8 cellular contexts compared by ENCODE assay signal in the genomic region with DNA sequence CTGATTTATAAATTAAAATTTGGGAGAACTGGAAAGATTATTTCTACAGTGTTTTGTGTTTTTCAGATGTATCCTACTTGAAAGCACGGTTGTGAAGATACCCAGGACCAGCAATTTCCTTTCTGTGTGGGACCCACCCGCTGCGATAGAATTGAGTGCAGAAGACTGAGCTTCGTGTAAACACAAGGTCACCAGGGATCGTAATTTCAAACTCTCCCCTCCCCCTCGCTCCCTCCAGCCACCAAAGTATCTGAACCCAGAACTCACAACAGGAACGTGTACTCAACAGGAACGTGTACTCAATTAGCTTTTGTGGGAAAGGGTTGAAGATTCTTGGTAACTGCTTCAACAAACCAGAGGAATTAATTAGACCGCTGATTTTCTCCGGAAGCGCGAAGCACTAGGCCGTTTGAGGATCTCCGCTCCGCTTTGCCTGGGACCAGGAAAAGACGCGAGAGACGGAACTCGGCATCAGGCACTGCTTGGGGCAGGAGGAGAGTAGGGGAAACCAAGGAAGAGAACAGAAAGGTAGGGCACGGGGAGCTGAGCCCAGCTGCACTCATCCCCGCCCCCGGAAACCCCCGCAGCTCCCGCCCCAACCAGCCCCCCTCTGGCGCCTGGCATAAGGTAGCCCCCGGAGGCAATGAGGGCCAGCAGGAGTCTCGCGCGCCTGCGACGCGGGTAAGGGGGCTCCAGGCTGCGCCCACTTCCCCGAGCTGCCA. TPM values are rescaled to one million over a fixed set of nuclear protein-coding genes. Genes with fewer than 3 reads are reported as not detected.
DNase-seq lines count a peak whose midpoint lies in the region; ATAC-seq and TF ChIP-seq lines count a peak whose summit lies in the region.

No MANE protein-coding gene starts in this region.

- ATAC-seq in GM18517 (IDR thresholded peaks at IDR 0.05; ENCODE audit: unreplicated experiment) (peak; percentile 42), HG03095 (IDR thresholded peaks at IDR 0.05; ENCODE audit: unreplicated experiment) (peak; percentile 25)

- DNase-seq in AG04449 (ENCODE audit: low read depth, low spot score): no peak
- peak; percentile 41 for DNase-seq in NCI-H2196 (lab: John Stamatoyannopoulos, UW; ENCODE audit: unreplicated experiment)
- DNase-seq in activated CD4-positive, alpha-beta T cell treated with anti-CD3 and anti-CD28 coated beads, Interleukin-2, amount 50 U/mL, for 1 hour: peak; percentile 19
- DNase-seq in epithelial cell of prostate (ENCODE audit: low read depth, low spot score): no peak
- peak; percentile 29 for DNase-seq in mucosa of gallbladder (ENCODE audit: low spot score)
- DNase-seq in stimulated activated naive CD4-positive, alpha-beta T cell (lab: John Stamatoyannopoulos, UW): peak in 4 of 6 experiments; percentile 35 to 68 (median 58)

- POLR2A ChIA-PET in AG04449 (lab: Yijun Ruan, JAX): interaction anchor here (0.6 kb wide), 1 partner anchor 19 kb away, joined by 3 read pairs; no protein-coding TSS in a partner anchor

- peak overlapping the region; percentile 88 for H3K4me3 ChIP-seq in AG04449 (ENCODE audit: low read depth, low read length)

- H3K27ac ChIP-seq in epithelial cell of prostate: peak overlapping the region; percentile 81

- TF ChIP-seq CTCF in AG04449 (IDR thresholded peaks at IDR 0.05; ENCODE audit: insufficient read depth, low read length, missing control alignments): no peak

- CTCF ChIA-PET in AG04449 (lab: Yijun Ruan, JAX): interaction anchor here (0.8 to 1.3 kb wide), 2 partner anchors 11 to 13 kb away, joined by 3 to 6 read pairs; no protein-coding TSS in a partner anchor

RNA-seq across cellular contexts. Expression of gene DRAM2, which starts 0.5 kb away (rescaled TPM):
- total RNA-seq in mucosa of gallbladder: 58.0 TPM

RNA-seq across cellular contexts. Expression of gene CEPT1, which starts 0.6 kb away (rescaled TPM):
- total RNA-seq in mucosa of gallbladder: 34.9 TPM

Comparison
In these comparisons a context has a peak if more than half of its experiments do, and no peak if none do; other contexts are left out.
1. DNase-seq: peak in NCI-H2196 (single experiment), activated CD4-positive, alpha-beta T cell treated with anti-CD3 and anti-CD28 coated beads, Interleukin-2, amount 50 U/mL, for 1 hour (single experiment), mucosa of gallbladder (single experiment) and stimulated activated naive CD4-positive, alpha-beta T cell (4 of 6); none in AG04449 (single experiment) and epithelial cell of prostate (single experiment).